ENCODE assay signal across 14 cellular contexts in the genomic region with DNA sequence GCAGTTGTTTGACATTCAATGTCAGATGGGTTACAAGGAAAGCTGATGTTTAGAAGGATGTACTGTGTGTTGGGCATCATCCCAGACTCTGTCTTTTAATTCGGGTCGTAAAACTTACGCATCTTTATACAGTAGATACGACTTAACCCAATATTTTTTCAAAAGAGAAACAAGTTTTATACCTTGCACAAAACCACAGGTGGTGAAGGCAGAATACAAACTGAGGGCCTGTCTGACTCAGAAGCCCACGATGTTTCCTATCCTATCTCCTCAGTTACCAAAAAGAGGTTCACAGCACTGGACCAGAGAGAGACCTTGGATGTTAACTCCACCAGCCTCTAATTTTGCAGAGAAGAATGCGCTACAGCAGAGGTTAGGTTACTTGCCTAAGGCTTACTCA.
A peak's percentile ranks its signal among the peaks of the same experiment; 100 is the strongest.
DNase-seq lines count a peak whose midpoint lies in the region; ATAC-seq and TF ChIP-seq lines count a peak whose summit lies in the region.
"Had no signal": no experiment of that assay in that cellular context is flagged by ENCODE, and none has a peak within 500 bp of the region (broad histone marks: within the 10 kb centered on the region; RNA-seq: fewer than 3 reads in every experiment).

No MANE protein-coding gene starts in this region.

- H3K4me3 Mint-ChIP-seq in CD8-positive, alpha-beta T cell, result peak overlapping the region; percentile 66
- H3K4me3 Mint-ChIP-seq in T-helper 2 cell treated with Interferon-gamma antibody and Interleukin-4, amounts not matched to agents 5 μg/mL and 100 μg/mL, for 36 hours, result peak overlapping the region; percentile 80
- H3K4me3 Mint-ChIP-seq: immature natural killer cell; natural killer cell treated with Interleukin-12 subunit alpha and Interleukin-12 subunit beta and Interleukin-15 and Interleukin-18, amount 100 ng/mL, for 72 hours; stimulated activated naive B cell treated with anti-CD40 and anti-IgM and Interleukin-4, amounts not matched to agents 10 μg/mL and 1 μg/mL and 100 μg/mL, for 72 hours had no signal

- no peaks in the 10 kb centered on the region for H3K9me3 ChIP-seq in CD8-positive, alpha-beta T cell (ENCODE audit: low read length)
- no peaks in the 10 kb centered on the region for H3K9me3 ChIP-seq in sigmoid colon
- H3K9me3 ChIP-seq: BLaER1 treated with 17β-estradiol and CSF1 and Interleukin-3, amounts not matched to agents 10 nM and 100 nM had no signal

- no peaks in the 10 kb centered on the region for H3K27me3 ChIP-seq in CD8-positive, alpha-beta T cell (ENCODE audit: insufficient read depth, low read length)
- H3K27me3 ChIP-seq in dorsolateral prefrontal cortex (no peaks in the 10 kb centered on the region), sigmoid colon (no peaks in the 10 kb centered on the region)
- H3K27me3 ChIP-seq: BLaER1 treated with 17β-estradiol and CSF1 and Interleukin-3, amounts not matched to agents 10 nM and 100 nM had no signal

- TF ChIP-seq POLR2A in sigmoid colon (IDR thresholded peaks at IDR 0.05), result no peak

- TF ChIP-seq CTCF in CD8-positive, alpha-beta T cell (IDR thresholded peaks at IDR 0.05), result no peak
- TF ChIP-seq CTCF in dorsolateral prefrontal cortex (IDR thresholded peaks at IDR 0.05 in 54 of 56, conservative IDR thresholded peaks at IDR 0.05 in 2 of 56; ENCODE audit: low read depth in 1 of 56, partially characterized antibody in 56 of 56), result no peak
- TF ChIP-seq CTCF in sigmoid colon (IDR thresholded peaks at IDR 0.05), result no peak
- no peak for TF ChIP-seq CTCF in GM20000 (IDR thresholded peaks at IDR 0.05; ENCODE audit: extremely low read depth, missing control alignments)

- H3K9me3 Mint-ChIP-seq in CD8-positive, alpha-beta T cell, result no peaks in the 10 kb centered on the region
- H3K9me3 Mint-ChIP-seq in T-helper 2 cell treated with Interferon-gamma antibody and Interleukin-4, amounts not matched to agents 5 μg/mL and 100 μg/mL, for 36 hours, result no peaks in the 10 kb centered on the region
- H3K9me3 Mint-ChIP-seq: immature natural killer cell; natural killer cell treated with Interleukin-12 subunit alpha and Interleukin-12 subunit beta and Interleukin-15 and Interleukin-18, amount 100 ng/mL, for 72 hours; stimulated activated naive B cell treated with anti-CD40 and anti-IgM and Interleukin-4, amounts not matched to agents 10 μg/mL and 1 μg/mL and 100 μg/mL, for 72 hours had no signal

- CTCF ChIA-PET in CD8-positive, alpha-beta T cell (lab: Charles Lee), result interaction anchor here (0.8 to 5.9 kb wide), 5 partner anchors 11 to 412 kb away, joined by 3 to 35 read pairs (median 13); no protein-coding TSS in a partner anchor

- DNase-seq in CD8-positive, alpha-beta T cell, result peak in 2 of 7 experiments; percentile 24 to 42
- DNase-seq in T-helper 2 cell treated with Interferon-gamma antibody and Interleukin-4, amounts not matched to agents 5 μg/mL and 100 μg/mL, for 36 hours (ENCODE audit: low spot score), result peak; percentile 27
- no peak for DNase-seq in dorsolateral prefrontal cortex
- DNase-seq in sigmoid colon, result no peak
- no peak for DNase-seq in DMS79 treated with DMSO at 0.1 percent for 48 hours (lab: John Stamatoyannopoulos, UW)
- DNase-seq in GM20000 (ENCODE audit: low spot score), result no peak
- DNase-seq in ecto neural progenitor cell (ENCODE audit: low spot score), result no peak
- DNase-seq: GF-D8; immature natural killer cell; NCI-H2081 treated with DMSO at 0.1 percent for 48 hours; stimulated activated naive B cell treated with anti-CD40 and anti-IgM and Interleukin-4, amounts not matched to agents 10 μg/mL and 1 μg/mL and 100 μg/mL, for 72 hours had no signal

- H3K36me3 Mint-ChIP-seq in CD8-positive, alpha-beta T cell, result no peaks in the 10 kb centered on the region
- H3K36me3 Mint-ChIP-seq in T-helper 2 cell treated with Interferon-gamma antibody and Interleukin-4, amounts not matched to agents 5 μg/mL and 100 μg/mL, for 36 hours (ENCODE audit: low read depth), result no peaks in the 10 kb centered on the region
- H3K36me3 Mint-ChIP-seq: immature natural killer cell; natural killer cell treated with Interleukin-12 subunit alpha and Interleukin-12 subunit beta and Interleukin-15 and Interleukin-18, amount 100 ng/mL, for 72 hours; stimulated activated naive B cell treated with anti-CD40 and anti-IgM and Interleukin-4, amounts not matched to agents 10 μg/mL and 1 μg/mL and 100 μg/mL, for 72 hours had no signal

- peak; percentile 18 for ATAC-seq in CD8-positive, alpha-beta T cell
- ATAC-seq in HG03280 (IDR thresholded peaks at IDR 0.05; ENCODE audit: unreplicated experiment), result no peak
- ATAC-seq: natural killer cell treated with Interleukin-12 subunit alpha and Interleukin-12 subunit beta and Interleukin-15 and Interleukin-18, amount 100 ng/mL, for 72 hours; stimulated activated naive B cell treated with anti-CD40 and anti-IgM and Interleukin-4, amounts not matched to agents 10 μg/mL and 1 μg/mL and 100 μg/mL, for 72 hours had no signal

- peak overlapping the region; percentile 58 for H3K27ac ChIP-seq in CD8-positive, alpha-beta T cell (ENCODE audit: low read depth, low read length)
- H3K27ac ChIP-seq in dorsolateral prefrontal cortex (peak overlapping the region; percentile 76 to 99 (median 97)), sigmoid colon (peak overlapping the region; percentile 69 to 79 (median 72))
- H3K27ac ChIP-seq: BLaER1 treated with 17β-estradiol and CSF1 and Interleukin-3, amounts not matched to agents 10 nM and 100 nM had no signal

- H3K27me3 Mint-ChIP-seq in CD8-positive, alpha-beta T cell (ENCODE audit: low read depth), result no peaks in the 10 kb centered on the region
- H3K27me3 Mint-ChIP-seq in T-helper 2 cell treated with Interferon-gamma antibody and Interleukin-4, amounts not matched to agents 5 μg/mL and 100 μg/mL, for 36 hours (ENCODE audit: low read depth), result peaks cover 4% of the 10 kb centered on the region
- H3K27me3 Mint-ChIP-seq: stimulated activated naive B cell treated with anti-CD40 and anti-IgM and Interleukin-4, amounts not matched to agents 10 μg/mL and 1 μg/mL and 100 μg/mL, for 72 hours had no signal

- H3K4me3 ChIP-seq in CD8-positive, alpha-beta T cell (ENCODE audit: low read depth, low read length), result no peak overlapping the region
- H3K4me3 ChIP-seq in dorsolateral prefrontal cortex (peak overlapping the region in 3 of 59 donors; percentile 24 to 40 (median 28)), sigmoid colon (no peak overlapping the region)
- H3K4me3 ChIP-seq: BLaER1 treated with 17β-estradiol and CSF1 and Interleukin-3, amounts not matched to agents 10 nM and 100 nM had no signal

- H3K4me1 Mint-ChIP-seq in CD8-positive, alpha-beta T cell (ENCODE audit: low read depth), result peaks cover 89% of the 10 kb centered on the region
- peaks cover 64% of the 10 kb centered on the region for H3K4me1 Mint-ChIP-seq in T-helper 2 cell treated with Interferon-gamma antibody and Interleukin-4, amounts not matched to agents 5 μg/mL and 100 μg/mL, for 36 hours (ENCODE audit: low read depth)

- WGBS in sigmoid colon, 2 donors, result 70% methylated on average over 6 of the region's 6 CpGs

- TF ChIP-seq EP300 in sigmoid colon (IDR thresholded peaks at IDR 0.05), result no peak

- peak overlapping the region; percentile 90 for H3K27ac Mint-ChIP-seq in CD8-positive, alpha-beta T cell
- H3K27ac Mint-ChIP-seq in T-helper 2 cell treated with Interferon-gamma antibody and Interleukin-4, amounts not matched to agents 5 μg/mL and 100 μg/mL, for 36 hours, result peak overlapping the region; percentile 91
- H3K27ac Mint-ChIP-seq: immature natural killer cell; natural killer cell treated with Interleukin-12 subunit alpha and Interleukin-12 subunit beta and Interleukin-15 and Interleukin-18, amount 100 ng/mL, for 72 hours; stimulated activated naive B cell treated with anti-CD40 and anti-IgM and Interleukin-4, amounts not matched to agents 10 μg/mL and 1 μg/mL and 100 μg/mL, for 72 hours had no signal

- intact Hi-C loops in CD8-positive, alpha-beta T cell (cut with DNase I, micrococcal nuclease), result loop anchor here (2.0 to 5.0 kb wide), 6 partner anchors 17 to 477 kb away; a partner anchor contains a TSS
- intact Hi-C loops in dorsolateral prefrontal cortex (cut with DNase I) (loop anchor here (2.0 to 10.0 kb wide), 3 partner anchors 37 to 121 kb away; no protein-coding TSS in a partner anchor), sigmoid colon (cut with DNase I) (no loop called here)

- H3K4me1 ChIP-seq in CD8-positive, alpha-beta T cell (ENCODE audit: insufficient read depth, low read length), result peaks cover 78% of the 10 kb centered on the region
- peaks cover 0 to 64% (median 57%) of the 10 kb centered on the region in 4 donors for H3K4me1 ChIP-seq in sigmoid colon

- POLR2A ChIA-PET in CD8-positive, alpha-beta T cell (lab: Charles Lee), result interaction anchor here (1.6 to 13.1 kb wide), 3 partner anchors 17 to 475 kb away, joined by 3 to 151 read pairs (median 41); a partner anchor contains a TSS

- no peaks in the 10 kb centered on the region for H3K36me3 ChIP-seq in CD8-positive, alpha-beta T cell (ENCODE audit: insufficient read depth, low read length)
- H3K36me3 ChIP-seq in sigmoid colon, result no peaks in the 10 kb centered on the region
- H3K36me3 ChIP-seq: BLaER1 treated with 17β-estradiol and CSF1 and Interleukin-3, amounts not matched to agents 10 nM and 100 nM had no signal
